12 cellular contexts compared by ENCODE assay signal in genomic region chr13:33644607-33645543, GRCh38.
DNase-seq lines count a peak whose midpoint lies in the region; ATAC-seq and TF ChIP-seq lines count a peak whose summit lies in the region.
"Had no signal": no experiment of that assay in that cellular context is flagged by ENCODE, and none has a peak within 500 bp of the region (broad histone marks: within the 10 kb centered on the region; RNA-seq: fewer than 3 reads in every experiment).

No MANE protein-coding gene starts in this region.

- H3K9me3 ChIP-seq in thyroid gland, result no peaks in the 10 kb centered on the region
- H3K9me3 ChIP-seq: BLaER1 had no signal

- H3K4me3 ChIP-seq in thyroid gland (replicated peaks in 1 of 3), result no peak overlapping the region
- H3K4me3 ChIP-seq: BLaER1 had no signal

- no peaks in the 10 kb centered on the region for H3K27me3 ChIP-seq in thyroid gland
- H3K27me3 ChIP-seq: BLaER1 had no signal

- H3K36me3 ChIP-seq in thyroid gland, result no peaks in the 10 kb centered on the region
- H3K36me3 ChIP-seq: BLaER1 had no signal

- H3K9me3 Mint-ChIP-seq in activated T-cell treated with anti-CD3 and anti-CD28 coated beads, Interleukin-2, amount 50 U/mL, for 24 hours, result no peaks in the 10 kb centered on the region
- no peaks in the 10 kb centered on the region for H3K9me3 Mint-ChIP-seq in progenitor cell of endocrine pancreas (ENCODE audit: low read depth)
- H3K9me3 Mint-ChIP-seq: central memory CD8-positive, alpha-beta T cell had no signal

- no peak for DNase-seq in activated T-cell treated with anti-CD3 and anti-CD28 coated beads, Interleukin-2, amount 50 U/mL, for 24 hours
- no peak for DNase-seq in activated T-cell treated with anti-CD3 and anti-CD28 coated beads for 4 hours
- peak; percentile 18 for DNase-seq in UCSD-AML1 (lab: John Stamatoyannopoulos, UW; ENCODE audit: unreplicated experiment)
- peak; percentile 20 for DNase-seq in left ventricle myocardium superior
- no peak for DNase-seq in thyroid gland
- no peak for DNase-seq in progenitor cell of endocrine pancreas (ENCODE audit: low spot score, unreplicated experiment)
- DNase-seq in head of caudate nucleus, result no peak
- DNase-seq: kidney glomerular epithelial cell, NCI-H1092 had no signal

- TF ChIP-seq CTCF in thyroid gland (IDR thresholded peaks at IDR 0.05) (no peak), progenitor cell of endocrine pancreas (IDR thresholded peaks at IDR 0.05; ENCODE audit: unreplicated experiment) (no peak)

- no peak overlapping the region for H3K4me3 Mint-ChIP-seq in activated T-cell treated with anti-CD3 and anti-CD28 coated beads, Interleukin-2, amount 50 U/mL, for 24 hours
- H3K4me3 Mint-ChIP-seq in progenitor cell of endocrine pancreas (ENCODE audit: low read depth), result no peak overlapping the region
- H3K4me3 Mint-ChIP-seq: central memory CD8-positive, alpha-beta T cell had no signal

- peak overlapping the region; percentile 60 for H3K27ac Mint-ChIP-seq in activated T-cell treated with anti-CD3 and anti-CD28 coated beads, Interleukin-2, amount 50 U/mL, for 24 hours
- H3K27ac Mint-ChIP-seq in progenitor cell of endocrine pancreas, result no peak overlapping the region

- 58 to 69% methylated on average over 6 of the region's 6 CpGs for WGBS in thyroid gland, 2 donors

- H3K4me1 Mint-ChIP-seq in activated T-cell treated with anti-CD3 and anti-CD28 coated beads, Interleukin-2, amount 50 U/mL, for 24 hours (ENCODE audit: low read depth), result peaks cover 40% of the 10 kb centered on the region
- peaks cover 38% of the 10 kb centered on the region for H3K4me1 Mint-ChIP-seq in progenitor cell of endocrine pancreas (ENCODE audit: low read depth)
- H3K4me1 Mint-ChIP-seq: central memory CD8-positive, alpha-beta T cell had no signal

- no peaks in the 10 kb centered on the region for H3K36me3 Mint-ChIP-seq in activated T-cell treated with anti-CD3 and anti-CD28 coated beads, Interleukin-2, amount 50 U/mL, for 24 hours (ENCODE audit: low read depth)
- no peaks in the 10 kb centered on the region for H3K36me3 Mint-ChIP-seq in progenitor cell of endocrine pancreas (ENCODE audit: insufficient read depth)

- peak overlapping the region in 2 of 3 donors; percentile 16 to 25 for H3K27ac ChIP-seq in thyroid gland
- H3K27ac ChIP-seq: BLaER1 had no signal

- H3K4me1 ChIP-seq in thyroid gland, result no peaks in the 10 kb centered on the region

- no peaks in the 10 kb centered on the region for H3K27me3 Mint-ChIP-seq in activated T-cell treated with anti-CD3 and anti-CD28 coated beads, Interleukin-2, amount 50 U/mL, for 24 hours
- H3K27me3 Mint-ChIP-seq in progenitor cell of endocrine pancreas, result no peaks in the 10 kb centered on the region
- H3K27me3 Mint-ChIP-seq: central memory CD8-positive, alpha-beta T cell had no signal

- peak; percentile 44 for ATAC-seq in left ventricle myocardium superior
- ATAC-seq in GM18505 (IDR thresholded peaks at IDR 0.05; ENCODE audit: unreplicated experiment), result no peak

- no peak for TF ChIP-seq POLR2A in thyroid gland (IDR thresholded peaks at IDR 0.05)
- TF ChIP-seq POLR2A in GM18505 (IDR thresholded peaks at IDR 0.05; ENCODE audit: borderline replicate concordance, extremely low read depth, insufficient read depth, insufficient read length), result no peak

- intact Hi-C loops in left ventricle myocardium superior (cut with micrococcal nuclease) (no loop called here), thyroid gland (cut with DNase I) (no loop called here), head of caudate nucleus (cut with DNase I) (no loop called here)

Comparison
In these comparisons a context has a peak if more than half of its experiments do, and no peak if none do; other contexts are left out.
1. DNase-seq: peak in UCSD-AML1 (single experiment) and left ventricle myocardium superior (single experiment); none in activated T-cell treated with anti-CD3 and anti-CD28 coated beads, Interleukin-2, amount 50 U/mL, for 24 hours (single experiment), activated T-cell treated with anti-CD3 and anti-CD28 coated beads for 4 hours (single experiment), thyroid gland (0 of 2), progenitor cell of endocrine pancreas (single experiment) and head of caudate nucleus (0 of 42).